7 cellular contexts compared by ENCODE assay signal in genomic region chr5:119071573-119071874, GRCh38. TPM values are rescaled to one million over a fixed set of nuclear protein-coding genes. Genes with fewer than 3 reads are reported as not detected.
DNase-seq lines count a peak whose midpoint lies in the region; ATAC-seq, FAIRE-seq and TF ChIP-seq lines count a peak whose summit lies in the region.

No MANE protein-coding gene starts in this region.

- in situ Hi-C loops in gastrocnemius medialis (cut with MboI; ENCODE audit: low sequenced_read_pairs in 4 of 4): no loop called here
- in situ Hi-C loops in G401 (cut with HindIII; ENCODE audit: low sequenced_read_pairs): no loop called here

- ATAC-seq in GM18519 (IDR thresholded peaks at IDR 0.05; ENCODE audit: low FRiP score, unreplicated experiment) (peak; percentile 0), HG02678 (IDR thresholded peaks at IDR 0.05; ENCODE audit: unreplicated experiment) (peak; percentile 13), heart right ventricle (peak; percentile 2 to 52 (median 17)), gastrocnemius medialis (peak; percentile 5 to 7)

- TF ChIP-seq CTCF in WERI-Rb-1 (IDR thresholded peaks at IDR 0.05; ENCODE audit: low read depth, low read length) (no peak), heart right ventricle (IDR thresholded peaks at IDR 0.05) (no peak), gastrocnemius medialis (IDR thresholded peaks at IDR 0.05 in 4 of 5, conservative IDR thresholded peaks at IDR 0.05 in 1 of 5) (no peak)

- H3K27me3 ChIP-seq in WERI-Rb-1 (ENCODE audit: insufficient read depth, low read depth, severe bottlenecking): no peaks in the 10 kb centered on the region
- H3K27me3 ChIP-seq in heart right ventricle: no peaks in the 10 kb centered on the region
- H3K27me3 ChIP-seq in gastrocnemius medialis: no peaks in the 10 kb centered on the region

- intact Hi-C loops in heart right ventricle (cut with DNase I): loop anchor here in 5 of 10 donors (1.0 to 10.0 kb wide), 5 partner anchors 84 to 381 kb away; partner anchors contain the start of genes DTWD2 (in 3 of the 5) and HSD17B4 (in 1 of the 5)
- intact Hi-C loops in gastrocnemius medialis (cut with DNase I; ENCODE audit: low total_unique reads): loop anchor here (1.0 to 2.0 kb wide), 2 partner anchors 83 to 197 kb away; partner anchors contain the start of gene DTWD2

- H3K27ac ChIP-seq in WERI-Rb-1 (peak overlapping the region; percentile 94), heart right ventricle (peak overlapping the region; percentile 92 to 97 (median 94)), gastrocnemius medialis (peak overlapping the region; percentile 91 to 99 (median 96))

- DNase-seq in WERI-Rb-1 (no peak), heart right ventricle (no peak), gastrocnemius medialis (no peak), urothelium cell line (ENCODE audit: low spot score) (no peak), G401 (ENCODE audit: low spot score) (no peak)

- H3K4me1 ChIP-seq in heart right ventricle (peaks cover 3 to 47% (median 35%) of the 10 kb centered on the region in 9 donors), gastrocnemius medialis (peaks cover 21 to 37% of the 10 kb centered on the region in 2 donors)

- no peak for FAIRE-seq in urothelium cell line (lab: Jason Lieb, UNC)

- 0% methylated on average over 18 of the region's 18 CpGs for WGBS in heart right ventricle, 2 donors

- no peak for TF ChIP-seq POLR2A in gastrocnemius medialis (IDR thresholded peaks at IDR 0.05)

- H3K4me3 ChIP-seq in WERI-Rb-1 (ENCODE audit: low read depth, low read length) (peak overlapping the region; percentile 79), heart right ventricle (peak overlapping the region; percentile 47 to 99 (median 90)), gastrocnemius medialis (peak overlapping the region; percentile 73 to 91 (median 88))

- H3K36me3 ChIP-seq in WERI-Rb-1 (peaks cover 6% of the 10 kb centered on the region), heart right ventricle (no peaks in the 10 kb centered on the region), gastrocnemius medialis (no peaks in the 10 kb centered on the region)

- H3K9me3 ChIP-seq in WERI-Rb-1 (ENCODE audit: severe bottlenecking) (no peaks in the 10 kb centered on the region), heart right ventricle (no peaks in the 10 kb centered on the region), gastrocnemius medialis (no peaks in the 10 kb centered on the region)

RNA-seq across cellular contexts. Expression of gene DMXL1, which starts 0.6 kb away (rescaled TPM):
- total RNA-seq in heart right ventricle (10 to 100 TPM; 19.7 to 36.5 (median 26.7) TPM), gastrocnemius medialis (10 to 100 TPM; 17.8 to 31.1 (median 24.3) TPM)
- 10 to 100 TPM in 1 of 2 donors, 1 to 10 TPM in 1; 5.9 to 15.7 TPM for polyA plus RNA-seq in heart right ventricle
- total RNA-seq in G401 (2014; rRNA removed; shearing (Covaris generic)): 23.5 and 32.2 TPM in 2 replicates
